In genomic region chr19:1284293-1284978, GRCh38 we compare ENCODE assay signal across 1 cellular context.
TF ChIP-seq lines count a peak whose summit lies in the region.

No MANE protein-coding gene starts in this region.

TF ChIP-seq in HepG2, 621 proteins besides CTCF, POLR2A, EP300 and RAD21 (continued from another document and continues in another):
- TF ChIP-seq PRDM10 (CRISPR knock-in tag; IDR thresholded peaks at IDR 0.05; ENCODE audit: low read depth) (no peak), YEATS4 (CRISPR knock-in tag; IDR thresholded peaks at IDR 0.05; ENCODE audit: borderline replicate concordance) (peak; percentile 39; the same call in 1 of the 2 replicates), MAFG (CRISPR knock-in tag; IDR thresholded peaks at IDR 0.05) (no peak), EEA1 (CRISPR knock-in tag; IDR thresholded peaks at IDR 0.05; ENCODE audit: borderline replicate concordance) (no peak), MXD1 (CRISPR knock-in tag; IDR thresholded peaks at IDR 0.05) (no peak), HIVEP1 (CRISPR knock-in tag; IDR thresholded peaks at IDR 0.05) (no peak; the same call in 1 of the 2 replicates), MTF2 (CRISPR knock-in tag; IDR thresholded peaks at IDR 0.05; ENCODE audit: borderline replicate concordance) (no peak), ZNF333 (CRISPR knock-in tag; IDR thresholded peaks at IDR 0.05; ENCODE audit: borderline replicate concordance) (0 out of 2 replicates have a peak, but pooled peaks have one; percentile 59), ZNF569 (CRISPR knock-in tag; IDR thresholded peaks at IDR 0.05; ENCODE audit: borderline replicate concordance) (no peak), PATZ1 (CRISPR knock-in tag; IDR thresholded peaks at IDR 0.05) (no peak), SMARCE1 (IDR thresholded peaks at IDR 0.05; ENCODE audit: borderline replicate concordance) (no peak), MXD3 (CRISPR knock-in tag; IDR thresholded peaks at IDR 0.05) (no peak; the same call in 1 of the 2 replicates), SP140L (CRISPR knock-in tag; IDR thresholded peaks at IDR 0.05; ENCODE audit: borderline replicate concordance) (no peak), PAF1 (CRISPR knock-in tag; IDR thresholded peaks at IDR 0.05) (no peak), SMC3 (IDR thresholded peaks at IDR 0.05; ENCODE audit: low read length) (no peak), ZBED4 (CRISPR knock-in tag; IDR thresholded peaks at IDR 0.05; ENCODE audit: borderline replicate concordance) (0 out of 2 replicates have a peak, but pooled peaks have one; percentile 39), HHEX (CRISPR knock-in tag; IDR thresholded peaks at IDR 0.05) (no peak), NBN (conservative IDR thresholded peaks at IDR 0.05) (no peak), TSC22D2 (CRISPR knock-in tag; IDR thresholded peaks at IDR 0.05; ENCODE audit: borderline replicate concordance) (no peak), ZFY (CRISPR knock-in tag; IDR thresholded peaks at IDR 0.05) (peak; percentile 21; the same call in 1 of the 2 replicates), MTA3 (CRISPR knock-in tag; IDR thresholded peaks at IDR 0.05) (no peak), HNRNPUL1 (IDR thresholded peaks at IDR 0.05; ENCODE audit: low read depth, low read length) (no peak), CCAR2 (optimal IDR thresholded peaks at IDR 0.05; ENCODE audit: low read depth, low read length) (no peak), ZNF547 (CRISPR knock-in tag; IDR thresholded peaks at IDR 0.05) (no peak), CSRNP1 (CRISPR knock-in tag; IDR thresholded peaks at IDR 0.05) (no peak), ZMAT3 (CRISPR knock-in tag; conservative IDR thresholded peaks at IDR 0.05) (no peak), ZNF18 (CRISPR knock-in tag; IDR thresholded peaks at IDR 0.05; ENCODE audit: insufficient replicate concordance) (no peak), ZBTB43 (CRISPR knock-in tag; conservative IDR thresholded peaks at IDR 0.05) (no peak), ZNF382 (CRISPR knock-in tag; IDR thresholded peaks at IDR 0.05; ENCODE audit: borderline replicate concordance) (no peak), MYNN (CRISPR knock-in tag; IDR thresholded peaks at IDR 0.05; ENCODE audit: low read depth) (no peak), ZNF792 (CRISPR knock-in tag; IDR thresholded peaks at IDR 0.05) (no peak; the same call in 1 of the 2 replicates), HNRNPH1 (optimal IDR thresholded peaks at IDR 0.05; ENCODE audit: low read depth, low read length) (no peak), KLF11 (CRISPR knock-in tag; IDR thresholded peaks at IDR 0.05) (no peak), THAP9 (CRISPR knock-in tag; IDR thresholded peaks at IDR 0.05; ENCODE audit: borderline replicate concordance) (no peak), ZBTB37 (CRISPR knock-in tag; IDR thresholded peaks at IDR 0.05) (no peak), SNAPC2 (CRISPR knock-in tag; IDR thresholded peaks at IDR 0.05) (no peak), PTBP1 (IDR thresholded peaks at IDR 0.05; ENCODE audit: low read depth, low read length, poor library complexity, severe bottlenecking) (no peak), RBFOX2 (IDR thresholded peaks at IDR 0.05; ENCODE audit: low read depth, low read length) (peak; percentile 53), ZNF576 (CRISPR knock-in tag; IDR thresholded peaks at IDR 0.05) (no peak), JUNB (CRISPR knock-in tag; IDR thresholded peaks at IDR 0.05; ENCODE audit: borderline replicate concordance) (no peak), ZNF431 (CRISPR knock-in tag; IDR thresholded peaks at IDR 0.05; ENCODE audit: borderline replicate concordance, low read depth) (0 out of 2 replicates have a peak, but pooled peaks have one; percentile 3), POLR2AphosphoS2 (IDR thresholded peaks at IDR 0.05; ENCODE audit: low read depth, low read length) (no peak), DNMT3B (CRISPR knock-in tag; conservative IDR thresholded peaks at IDR 0.05) (no peak), CHD4 (IDR thresholded peaks at IDR 0.05; ENCODE audit: borderline replicate concordance, low read length) (no peak)
